28 cellular contexts compared by ENCODE assay signal in the genomic region with DNA sequence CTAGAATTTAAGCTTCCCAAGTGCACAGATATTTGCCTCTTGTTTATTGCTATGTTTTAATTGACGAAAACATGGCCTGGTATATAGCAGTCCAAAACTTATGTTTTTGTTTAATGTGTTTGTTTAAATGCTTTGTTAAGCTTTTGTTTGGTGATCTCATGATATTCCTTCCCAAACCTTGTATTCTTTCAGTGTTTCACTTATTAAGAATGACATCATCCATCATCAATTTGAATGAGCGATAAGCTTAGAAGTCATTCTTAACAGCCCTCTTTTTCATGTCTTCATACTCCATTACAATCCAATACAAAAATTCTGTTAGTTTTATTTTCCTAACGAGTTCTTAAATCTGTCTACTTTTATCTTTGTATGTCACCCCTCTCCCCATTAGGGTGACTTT.
"Had no signal": no experiment of that assay in that cellular context is flagged by ENCODE, and none has a peak within 500 bp of the region (broad histone marks: within the 10 kb centered on the region; RNA-seq: fewer than 3 reads in every experiment).

No MANE protein-coding gene starts in this region.

- ATAC-seq: gastrocnemius medialis; left cardiac atrium; left lung; mucosa of descending colon; natural killer cell treated with Interleukin-12 subunit alpha and Interleukin-12 subunit beta and Interleukin-15 and Interleukin-18, amount 100 ng/mL, for 72 hours; stimulated activated effector memory CD8-positive, alpha-beta T cell treated with anti-CD3 and anti-CD28 coated beads, Interleukin-12 subunit alpha, Interleukin-12 subunit beta, amount 100 ng/mL, for 72 hours had no signal

- H3K4me3 Mint-ChIP-seq: dendritic cell treated with granulocyte-macrophage colony-stimulating factor and Interleukin-4, amounts not matched to agents 40 ng/mL and 50 ng/mL, for 4 days; endodermal cell; mesothelial cell of epicardium; naive B cell; natural killer cell treated with Interleukin-12 subunit alpha and Interleukin-12 subunit beta and Interleukin-15 and Interleukin-18, amount 100 ng/mL, for 72 hours; neural crest cell; stimulated activated effector memory CD8-positive, alpha-beta T cell treated with anti-CD3 and anti-CD28 coated beads, Interleukin-12 subunit alpha, Interleukin-12 subunit beta, amount 100 ng/mL, for 72 hours had no signal

- H3K27ac Mint-ChIP-seq: dendritic cell treated with granulocyte-macrophage colony-stimulating factor and Interleukin-4, amounts not matched to agents 40 ng/mL and 50 ng/mL, for 4 days; endodermal cell; mesothelial cell of epicardium; naive B cell; natural killer cell treated with Interleukin-12 subunit alpha and Interleukin-12 subunit beta and Interleukin-15 and Interleukin-18, amount 100 ng/mL, for 72 hours; progenitor cell of endocrine pancreas; stimulated activated effector memory CD8-positive, alpha-beta T cell treated with anti-CD3 and anti-CD28 coated beads, Interleukin-12 subunit alpha, Interleukin-12 subunit beta, amount 100 ng/mL, for 72 hours had no signal

- H3K4me1 Mint-ChIP-seq: endodermal cell; naive B cell; neural crest cell; stimulated activated effector memory CD8-positive, alpha-beta T cell treated with anti-CD3 and anti-CD28 coated beads, Interleukin-12 subunit alpha, Interleukin-12 subunit beta, amount 100 ng/mL, for 72 hours had no signal

- H3K36me3 ChIP-seq: colonic mucosa, gastrocnemius medialis, left lung, neutrophil, thyroid gland had no signal

- H3K4me3 ChIP-seq: colonic mucosa, esophagus squamous epithelium, gastrocnemius medialis, left lung, mucosa of descending colon, sigmoid colon, stomach, thyroid gland, vagina had no signal

- DNase-seq: colonic mucosa; effector CD8-positive, alpha-beta T cell; endodermal cell; esophagus squamous epithelium; foreskin fibroblast; gastrocnemius medialis; head of caudate nucleus; left cardiac atrium; left lung; mesenchymal stem cell; mucosa of descending colon; naive B cell; sigmoid colon; stimulated activated CD4-positive, alpha-beta T cell treated with anti-CD3 and anti-CD28 coated beads, Interleukin-2, amount 100 ng/mL, for 24 hours; stimulated activated CD4-positive, alpha-beta T cell treated with anti-CD3 and anti-CD28 coated beads, Interleukin-4, amount 100 ng/mL, for 24 hours; stimulated activated naive CD4-positive, alpha-beta T cell treated with Interleukin-2 at 50 U/mL for 16 hours; stomach; thyroid gland; trophoblast cell had no signal

- H3K9me3 Mint-ChIP-seq: dendritic cell treated with granulocyte-macrophage colony-stimulating factor and Interleukin-4, amounts not matched to agents 40 ng/mL and 50 ng/mL, for 4 days; endodermal cell; naive B cell; natural killer cell treated with Interleukin-12 subunit alpha and Interleukin-12 subunit beta and Interleukin-15 and Interleukin-18, amount 100 ng/mL, for 72 hours; stimulated activated effector memory CD8-positive, alpha-beta T cell treated with anti-CD3 and anti-CD28 coated beads, Interleukin-12 subunit alpha, Interleukin-12 subunit beta, amount 100 ng/mL, for 72 hours had no signal

- H3K36me3 Mint-ChIP-seq: naive B cell; natural killer cell treated with Interleukin-12 subunit alpha and Interleukin-12 subunit beta and Interleukin-15 and Interleukin-18, amount 100 ng/mL, for 72 hours; stimulated activated effector memory CD8-positive, alpha-beta T cell treated with anti-CD3 and anti-CD28 coated beads, Interleukin-12 subunit alpha, Interleukin-12 subunit beta, amount 100 ng/mL, for 72 hours had no signal

- H3K27me3 ChIP-seq: colonic mucosa, esophagus squamous epithelium, gastrocnemius medialis, left lung, neutrophil, sigmoid colon, stomach, thyroid gland, vagina had no signal

- H3K4me1 ChIP-seq: colonic mucosa, gastrocnemius medialis, left lung, parathyroid adenoma, sigmoid colon, stomach, thyroid gland, vagina had no signal

- H3K27ac ChIP-seq: colonic mucosa, esophagus squamous epithelium, gastrocnemius medialis, left lung, neutrophil, parathyroid adenoma, sigmoid colon, stomach, thyroid gland, vagina had no signal

- H2AFZ ChIP-seq: parathyroid adenoma had no signal

- H3K9me3 ChIP-seq: colonic mucosa, esophagus squamous epithelium, gastrocnemius medialis, left lung, mucosa of descending colon, neutrophil, sigmoid colon, stomach, thyroid gland, vagina had no signal

- H3K9ac ChIP-seq: parathyroid adenoma had no signal

- H3K27me3 Mint-ChIP-seq: dendritic cell treated with granulocyte-macrophage colony-stimulating factor and Interleukin-4, amounts not matched to agents 40 ng/mL and 50 ng/mL, for 4 days; naive B cell; natural killer cell treated with Interleukin-12 subunit alpha and Interleukin-12 subunit beta and Interleukin-15 and Interleukin-18, amount 100 ng/mL, for 72 hours; progenitor cell of endocrine pancreas had no signal
